In genomic region chr11:111833524-111833923, GRCh38 we compare ENCODE assay signal across 14 cellular contexts. TPM values are rescaled to one million over a fixed set of nuclear protein-coding genes. Genes with fewer than 3 reads are reported as not detected.
DNase-seq lines count a peak whose midpoint lies in the region; ATAC-seq and TF ChIP-seq lines count a peak whose summit lies in the region.
"Had no signal": no experiment of that assay in that cellular context is flagged by ENCODE, and none has a peak within 500 bp of the region (broad histone marks: within the 10 kb centered on the region; RNA-seq: fewer than 3 reads in every experiment).

No MANE protein-coding gene starts in this region.

- no peak for ATAC-seq in HG03342 (IDR thresholded peaks at IDR 0.05; ENCODE audit: unreplicated experiment)
- ATAC-seq: naive thymus-derived CD4-positive, alpha-beta T cell had no signal

- no peaks in the 10 kb centered on the region for H3K79me2 ChIP-seq in Loucy (ENCODE audit: insufficient read depth, low read length)

- peaks cover 26% of the 10 kb centered on the region for H3K4me1 ChIP-seq in Loucy (ENCODE audit: insufficient read depth, low read length, poor library complexity, severe bottlenecking)

- H4K20me1 ChIP-seq in Loucy (ENCODE audit: insufficient read depth, low read length, poor library complexity, severe bottlenecking), result no peaks in the 10 kb centered on the region

- H3K27ac ChIP-seq in brain microvascular endothelial cell, result no peak overlapping the region

- no peaks in the 10 kb centered on the region for H3K27me3 ChIP-seq in Loucy (ENCODE audit: insufficient read depth, low read length, poor library complexity, severe bottlenecking)
- H3K27me3 ChIP-seq in brain microvascular endothelial cell (replicated peaks), result no peaks in the 10 kb centered on the region

- H3K9me3 ChIP-seq in Loucy (ENCODE audit: insufficient read depth, low read depth, low read length), result no peaks in the 10 kb centered on the region

- H3F3A ChIP-seq in Loucy (ENCODE audit: low read depth), result peaks cover 4% of the 10 kb centered on the region; the same call in 1 of the 2 replicates

- H3K4me3 ChIP-seq in Loucy (ENCODE audit: low read length, poor library complexity, severe bottlenecking) (no peak overlapping the region), brain microvascular endothelial cell (ENCODE audit: low read depth, low read length) (no peak overlapping the region)

- H2AFZ ChIP-seq in Loucy (ENCODE audit: low read length), result no peak overlapping the region

- peaks cover 21% of the 10 kb centered on the region for H3K36me3 ChIP-seq in Loucy (ENCODE audit: insufficient read depth, low read length)
- H3K36me3 ChIP-seq in brain microvascular endothelial cell (replicated peaks), result peaks cover 3% of the 10 kb centered on the region

- H3K4me2 ChIP-seq in Loucy (ENCODE audit: low read depth, low read length, poor library complexity, severe bottlenecking), result no peak overlapping the region

- TF ChIP-seq CTCF in Loucy (conservative IDR thresholded peaks at IDR 0.05; ENCODE audit: low read length), result peak; percentile 17
- peak; percentile 26 for TF ChIP-seq CTCF in brain microvascular endothelial cell (IDR thresholded peaks at IDR 0.05; ENCODE audit: low read depth, low read length, missing control alignments)

- no peaks in the 10 kb centered on the region for H3K9me2 ChIP-seq in Loucy (replicated peaks; ENCODE audit: low read depth, low read length)

- in situ Hi-C loops in brain microvascular endothelial cell (cut with HindIII; ENCODE audit: low pct_ligation_motif_present, low sequenced_read_pairs), result loop anchor here (25.0 kb wide), 1 partner anchor 246 kb away; no protein-coding TSS in a partner anchor

- peak; percentile 31 for DNase-seq in EH (ENCODE audit: low read depth)
- DNase-seq in brain microvascular endothelial cell, result peak; percentile 3
- DNase-seq in lung microvascular endothelial cell (ENCODE audit: low read depth in 2 of 2), result peak; percentile 27 to 81
- DNase-seq in NCI-H2081 (lab: John Stamatoyannopoulos, UW), result no peak
- no peak for DNase-seq in activated CD4-positive, alpha-beta T cell treated with anti-CD3 and anti-CD28 coated beads, Interleukin-2, amount 50 U/mL, for 1 hour
- DNase-seq: activated CD8-positive, alpha-beta memory T cell treated with anti-CD3 and anti-CD28 coated beads for 24 hours; activated naive CD8-positive, alpha-beta T cell treated with anti-CD3 and anti-CD28 coated beads for 36 hours; Calu3; naive thymus-derived CD4-positive, alpha-beta T cell; NCI-H1048; small intestine; T1000 had no signal

- H3K9ac ChIP-seq in Loucy (ENCODE audit: low read depth, low read length, poor library complexity, severe bottlenecking), result no peak overlapping the region

RNA-seq across cellular contexts. Expression of gene ALG9, which starts 37.9 kb away (rescaled TPM):
- 20.3 and 21.4 TPM in 2 replicates for total RNA-seq in lung microvascular endothelial cell

RNA-seq across cellular contexts. Expression of gene FDXACB1, which starts 45.4 kb away (rescaled TPM):
- total RNA-seq in lung microvascular endothelial cell, result 1.1 and 2.0 TPM in 2 replicates

RNA-seq across cellular contexts. Expression of gene CFAP68, which starts 45.8 kb away (rescaled TPM):
- total RNA-seq in lung microvascular endothelial cell, result 4.0 and 4.4 TPM in 2 replicates

Comparison
In these comparisons a context has a peak if more than half of its experiments do, and no peak if none do; other contexts are left out.
1. DNase-seq: peak in EH (single experiment), brain microvascular endothelial cell (single experiment) and lung microvascular endothelial cell (2 of 2); none in NCI-H2081 (0 of 2) and activated CD4-positive, alpha-beta T cell treated with anti-CD3 and anti-CD28 coated beads, Interleukin-2, amount 50 U/mL, for 1 hour (single experiment).